3 cellular contexts compared by ENCODE assay signal in genomic region chrX:51710264-51710987, GRCh38. TPM values are rescaled to one million over a fixed set of nuclear protein-coding genes. Genes with fewer than 3 reads are reported as not detected.
"Had no signal": no experiment of that assay in that cellular context is flagged by ENCODE, and none has a peak within 500 bp of the region (broad histone marks: within the 10 kb centered on the region; RNA-seq: fewer than 3 reads in every experiment).

CENPVL1 (plus strand) TSS chrX:51710512; CDS start chrX:51710512, 0 bp downstream.

RNA-seq across cellular contexts. Expression of gene CENPVL1, which starts in this region (rescaled TPM):
- total RNA-seq: M059J, MCF 10A, NCI-H460 had no signal
